ENCODE assay signal across 16 cellular contexts in genomic region chr15:28289694-28290463, GRCh38. TPM values are rescaled to one million over a fixed set of nuclear protein-coding genes. Genes with fewer than 3 reads are reported as not detected.
A peak's percentile ranks its signal among the peaks of the same experiment; 100 is the strongest.
DNase-seq lines count a peak whose midpoint lies in the region; ATAC-seq and TF ChIP-seq lines count a peak whose summit lies in the region.
"Had no signal": no experiment of that assay in that cellular context is flagged by ENCODE, and none has a peak within 500 bp of the region (broad histone marks: within the 10 kb centered on the region; RNA-seq: fewer than 3 reads in every experiment).

No MANE protein-coding gene starts in this region.

- peak; percentile 19 for ATAC-seq in GM19328 (IDR thresholded peaks at IDR 0.05; ENCODE audit: unreplicated experiment)
- ATAC-seq in HG02759 (IDR thresholded peaks at IDR 0.05; ENCODE audit: unreplicated experiment), result peak; percentile 32
- ATAC-seq in GM21528 (IDR thresholded peaks at IDR 0.05; ENCODE audit: low FRiP score, unreplicated experiment), result no peak

- BruUV-seq in OCI-LY7 (replicated peaks; lab: Mats Ljungman, UMichigan), result no TSS peak

- H2AFZ ChIP-seq in OCI-LY7 (ENCODE audit: low read length), result no peak overlapping the region
- H2AFZ ChIP-seq: hepatocyte, neural progenitor cell had no signal

- POLR2A ChIA-PET in OCI-LY7 (lab: Charles Lee), result no interaction called here

- H4K20me1 ChIP-seq in BLaER1, result peaks cover 7% of the 10 kb centered on the region; the same call in 1 of the 2 replicates
- no peaks in the 10 kb centered on the region for H4K20me1 ChIP-seq in OCI-LY7 (ENCODE audit: insufficient read depth, low read length)

- H3K27me3 ChIP-seq in BLaER1, result no peaks in the 10 kb centered on the region
- H3K27me3 ChIP-seq: hepatocyte, neural progenitor cell had no signal

- H3K4me2 ChIP-seq in BLaER1 (peak overlapping the region; percentile 74), OCI-LY7 (ENCODE audit: low read length) (peak overlapping the region; percentile 51)
- H3K4me2 ChIP-seq: hepatocyte, neural progenitor cell had no signal

- no peak for TF ChIP-seq CTCF in OCI-LY7 (conservative IDR thresholded peaks at IDR 0.05; ENCODE audit: low read length)

- H3K27ac ChIP-seq in BLaER1 (no peak overlapping the region; the same call in 1 of the 2 replicates), OCI-LY7 (ENCODE audit: low read depth, low read length, poor library complexity, severe bottlenecking) (peak overlapping the region; percentile 81)
- H3K27ac ChIP-seq: hepatocyte, neural progenitor cell had no signal

- H3K79me2 ChIP-seq in OCI-LY7 (ENCODE audit: insufficient read depth, low read depth, low read length), result peaks cover 13% of the 10 kb centered on the region; the same call in 1 of the 2 replicates

- peak overlapping the region; percentile 9; the same call in 1 of the 2 replicates for H3K9ac ChIP-seq in BLaER1
- H3K9ac ChIP-seq: neural progenitor cell had no signal

- H3K36me3 ChIP-seq in BLaER1 (peaks cover 36% of the 10 kb centered on the region), OCI-LY7 (ENCODE audit: insufficient read depth, low read length) (peaks cover 48% of the 10 kb centered on the region)

- intact Hi-C loops in OCI-LY7 (cut with micrococcal nuclease; ENCODE audit: unreplicated experiment), result no loop called here

- peaks cover 6% of the 10 kb centered on the region; the same call in 1 of the 2 replicates for H3K9me3 ChIP-seq in BLaER1
- H3K9me3 ChIP-seq in OCI-LY7 (ENCODE audit: low read length), result peaks cover 18% of the 10 kb centered on the region

- H3K4me3 ChIP-seq in BLaER1 (0 out of 2 replicates have a peak overlapping the region, but pooled peaks have one; percentile 4), OCI-LY7 (ENCODE audit: low read depth, low read length, poor library complexity, severe bottlenecking) (peak overlapping the region; percentile 37)
- H3K4me3 ChIP-seq: hepatocyte, neural progenitor cell had no signal

- H3K4me1 ChIP-seq in BLaER1 (peaks cover 21% of the 10 kb centered on the region), OCI-LY7 (ENCODE audit: insufficient read depth, low read length, poor library complexity, severe bottlenecking) (peaks cover 15% of the 10 kb centered on the region)
- H3K4me1 ChIP-seq: neural progenitor cell had no signal

- no peaks in the 10 kb centered on the region for H3K9me2 ChIP-seq in OCI-LY7 (ENCODE audit: insufficient read depth, low read length)

- CTCF ChIA-PET in OCI-LY7 (lab: Charles Lee; ENCODE audit: unreplicated experiment), result no interaction called here

- DNase-seq in OCI-LY7 (ENCODE audit: low spot score) (no peak), epidermal melanocyte (ENCODE audit: insufficient read length, low spot score) (no peak), mucosa of gallbladder (ENCODE audit: low spot score) (no peak)
- DNase-seq in NK-92 treated with Interleukin-12 subunit alpha and Interleukin-12 subunit beta, amount 100 ng/mL, for 24 hours (lab: John Stamatoyannopoulos, UW), result no peak
- DNase-seq: activated CD4-positive, alpha-beta T cell treated with anti-CD3 and anti-CD28 coated beads, Interleukin-2, amount 50 U/mL, for 1 hour; activated naive CD8-positive, alpha-beta T cell treated with anti-CD3 and anti-CD28 coated beads for 36 hours; mesendoderm; NCI-H2029 treated with DMSO at 0.1 percent for 48 hours; NCI-H69; SW 1271 had no signal

RNA-seq across cellular contexts. Expression of gene HERC2, which starts 32.1 kb away (rescaled TPM):
- 45.9 and 55.5 TPM in 2 replicates for total RNA-seq in OCI-LY7 (2014; rRNA removed; shearing (Covaris generic))
- total RNA-seq in OCI-LY7 (2022) (94.0 and 102 TPM in 2 replicates), mucosa of gallbladder (55.9 TPM)
